In the genomic region with DNA sequence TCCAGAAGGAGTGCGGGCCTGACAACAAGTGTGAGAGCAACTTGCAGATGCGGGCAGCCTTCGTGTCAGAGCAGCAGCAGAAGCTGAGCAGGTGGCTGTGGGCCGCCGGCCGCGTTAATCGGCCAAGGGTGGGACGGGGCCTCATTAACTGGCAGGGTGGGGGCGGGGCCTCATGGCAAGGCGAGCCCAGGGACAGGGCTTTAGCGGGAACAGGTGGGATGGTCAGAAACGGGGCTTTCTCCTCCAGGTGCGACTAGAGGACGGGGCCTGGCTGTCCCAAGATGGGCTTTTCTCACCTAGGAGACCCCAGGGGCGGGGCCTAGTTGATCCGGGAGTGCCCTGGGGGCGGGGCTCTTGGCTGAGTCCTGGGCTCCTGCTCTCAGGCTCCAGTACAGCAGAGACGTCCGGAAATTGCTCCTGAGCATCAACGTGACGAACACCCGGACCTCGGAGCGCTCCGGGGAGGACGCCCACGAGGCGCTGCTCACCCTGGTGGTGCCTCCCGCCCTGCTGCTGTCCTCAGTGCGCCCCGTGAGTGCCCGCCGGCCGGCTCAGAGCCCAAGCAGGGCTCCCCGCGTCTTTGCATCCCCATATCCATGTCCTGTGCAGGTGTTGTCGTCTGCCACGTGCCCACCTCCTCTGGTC, we compare ENCODE assay signal across 1 cellular context.
TF ChIP-seq lines count a peak whose summit lies in the region.

No MANE protein-coding gene starts in this region.

TF ChIP-seq in HepG2, 621 proteins besides CTCF, POLR2A, EP300 and RAD21:
- TF ChIP-seq ZBTB7A (CRISPR knock-in tag; IDR thresholded peaks at IDR 0.05): no peak
- TF ChIP-seq MXD4 (CRISPR knock-in tag; IDR thresholded peaks at IDR 0.05): no peak
- no peak for TF ChIP-seq KLF13 (CRISPR knock-in tag; IDR thresholded peaks at IDR 0.05)
- no peak for TF ChIP-seq YEATS2 (CRISPR knock-in tag; IDR thresholded peaks at IDR 0.05; ENCODE audit: borderline replicate concordance)
- TF ChIP-seq ZNF264 (CRISPR knock-in tag; IDR thresholded peaks at IDR 0.05): no peak
- TF ChIP-seq NCOR1 (IDR thresholded peaks at IDR 0.05; ENCODE audit: borderline replicate concordance, low read length): no peak
- no peak for TF ChIP-seq IRF2 (CRISPR knock-in tag; IDR thresholded peaks at IDR 0.05)
- TF ChIP-seq, protein P1, sequence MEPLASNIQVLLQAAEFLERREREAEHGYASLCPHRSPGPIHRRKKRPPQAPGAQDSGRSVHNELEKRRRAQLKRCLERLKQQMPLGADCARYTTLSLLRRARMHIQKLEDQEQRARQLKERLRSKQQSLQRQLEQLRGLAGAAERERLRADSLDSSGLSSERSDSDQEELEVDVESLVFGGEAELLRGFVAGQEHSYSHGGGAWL (CRISPR knock-in tag; IDR thresholded peaks at IDR 0.05): no peak
- TF ChIP-seq, protein P2, sequence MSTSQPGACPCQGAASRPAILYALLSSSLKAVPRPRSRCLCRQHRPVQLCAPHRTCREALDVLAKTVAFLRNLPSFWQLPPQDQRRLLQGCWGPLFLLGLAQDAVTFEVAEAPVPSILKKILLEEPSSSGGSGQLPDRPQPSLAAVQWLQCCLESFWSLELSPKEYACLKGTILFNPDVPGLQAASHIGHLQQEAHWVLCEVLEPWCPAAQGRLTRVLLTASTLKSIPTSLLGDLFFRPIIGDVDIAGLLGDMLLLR (CRISPR knock-in tag; IDR thresholded peaks at IDR 0.05): no peak
- TF ChIP-seq, protein P3, sequence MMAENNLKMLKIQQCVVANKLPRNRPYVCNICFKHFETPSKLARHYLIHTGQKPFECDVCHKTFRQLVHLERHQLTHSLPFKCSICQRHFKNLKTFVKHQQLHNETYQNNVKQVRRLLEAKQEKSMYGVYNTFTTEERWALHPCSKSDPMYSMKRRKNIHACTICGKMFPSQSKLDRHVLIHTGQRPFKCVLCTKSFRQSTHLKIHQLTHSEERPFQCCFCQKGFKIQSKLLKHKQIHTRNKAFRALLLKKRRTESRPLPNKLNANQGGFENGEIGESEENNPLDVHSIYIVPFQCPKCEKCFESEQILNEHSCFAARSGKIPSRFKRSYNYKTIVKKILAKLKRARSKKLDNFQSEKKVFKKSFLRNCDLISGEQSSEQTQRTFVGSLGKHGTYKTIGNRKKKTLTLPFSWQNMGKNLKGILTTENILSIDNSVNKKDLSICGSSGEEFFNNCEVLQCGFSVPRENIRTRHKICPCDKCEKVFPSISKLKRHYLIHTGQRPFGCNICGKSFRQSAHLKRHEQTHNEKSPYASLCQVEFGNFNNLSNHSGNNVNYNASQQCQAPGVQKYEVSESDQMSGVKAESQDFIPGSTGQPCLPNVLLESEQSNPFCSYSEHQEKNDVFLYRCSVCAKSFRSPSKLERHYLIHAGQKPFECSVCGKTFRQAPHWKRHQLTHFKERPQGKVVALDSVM (CRISPR knock-in tag; IDR thresholded peaks at IDR 0.05): no peak
- TF ChIP-seq, protein P4, sequence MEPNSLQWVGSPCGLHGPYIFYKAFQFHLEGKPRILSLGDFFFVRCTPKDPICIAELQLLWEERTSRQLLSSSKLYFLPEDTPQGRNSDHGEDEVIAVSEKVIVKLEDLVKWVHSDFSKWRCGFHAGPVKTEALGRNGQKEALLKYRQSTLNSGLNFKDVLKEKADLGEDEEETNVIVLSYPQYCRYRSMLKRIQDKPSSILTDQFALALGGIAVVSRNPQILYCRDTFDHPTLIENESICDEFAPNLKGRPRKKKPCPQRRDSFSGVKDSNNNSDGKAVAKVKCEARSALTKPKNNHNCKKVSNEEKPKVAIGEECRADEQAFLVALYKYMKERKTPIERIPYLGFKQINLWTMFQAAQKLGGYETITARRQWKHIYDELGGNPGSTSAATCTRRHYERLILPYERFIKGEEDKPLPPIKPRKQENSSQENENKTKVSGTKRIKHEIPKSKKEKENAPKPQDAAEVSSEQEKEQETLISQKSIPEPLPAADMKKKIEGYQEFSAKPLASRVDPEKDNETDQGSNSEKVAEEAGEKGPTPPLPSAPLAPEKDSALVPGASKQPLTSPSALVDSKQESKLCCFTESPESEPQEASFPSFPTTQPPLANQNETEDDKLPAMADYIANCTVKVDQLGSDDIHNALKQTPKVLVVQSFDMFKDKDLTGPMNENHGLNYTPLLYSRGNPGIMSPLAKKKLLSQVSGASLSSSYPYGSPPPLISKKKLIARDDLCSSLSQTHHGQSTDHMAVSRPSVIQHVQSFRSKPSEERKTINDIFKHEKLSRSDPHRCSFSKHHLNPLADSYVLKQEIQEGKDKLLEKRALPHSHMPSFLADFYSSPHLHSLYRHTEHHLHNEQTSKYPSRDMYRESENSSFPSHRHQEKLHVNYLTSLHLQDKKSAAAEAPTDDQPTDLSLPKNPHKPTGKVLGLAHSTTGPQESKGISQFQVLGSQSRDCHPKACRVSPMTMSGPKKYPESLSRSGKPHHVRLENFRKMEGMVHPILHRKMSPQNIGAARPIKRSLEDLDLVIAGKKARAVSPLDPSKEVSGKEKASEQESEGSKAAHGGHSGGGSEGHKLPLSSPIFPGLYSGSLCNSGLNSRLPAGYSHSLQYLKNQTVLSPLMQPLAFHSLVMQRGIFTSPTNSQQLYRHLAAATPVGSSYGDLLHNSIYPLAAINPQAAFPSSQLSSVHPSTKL (CRISPR knock-in tag; IDR thresholded peaks at IDR 0.05): no peak
- no peak for TF ChIP-seq ZNF230 (CRISPR knock-in tag; IDR thresholded peaks at IDR 0.05)
